9 cellular contexts compared by ENCODE assay signal in the genomic region with DNA sequence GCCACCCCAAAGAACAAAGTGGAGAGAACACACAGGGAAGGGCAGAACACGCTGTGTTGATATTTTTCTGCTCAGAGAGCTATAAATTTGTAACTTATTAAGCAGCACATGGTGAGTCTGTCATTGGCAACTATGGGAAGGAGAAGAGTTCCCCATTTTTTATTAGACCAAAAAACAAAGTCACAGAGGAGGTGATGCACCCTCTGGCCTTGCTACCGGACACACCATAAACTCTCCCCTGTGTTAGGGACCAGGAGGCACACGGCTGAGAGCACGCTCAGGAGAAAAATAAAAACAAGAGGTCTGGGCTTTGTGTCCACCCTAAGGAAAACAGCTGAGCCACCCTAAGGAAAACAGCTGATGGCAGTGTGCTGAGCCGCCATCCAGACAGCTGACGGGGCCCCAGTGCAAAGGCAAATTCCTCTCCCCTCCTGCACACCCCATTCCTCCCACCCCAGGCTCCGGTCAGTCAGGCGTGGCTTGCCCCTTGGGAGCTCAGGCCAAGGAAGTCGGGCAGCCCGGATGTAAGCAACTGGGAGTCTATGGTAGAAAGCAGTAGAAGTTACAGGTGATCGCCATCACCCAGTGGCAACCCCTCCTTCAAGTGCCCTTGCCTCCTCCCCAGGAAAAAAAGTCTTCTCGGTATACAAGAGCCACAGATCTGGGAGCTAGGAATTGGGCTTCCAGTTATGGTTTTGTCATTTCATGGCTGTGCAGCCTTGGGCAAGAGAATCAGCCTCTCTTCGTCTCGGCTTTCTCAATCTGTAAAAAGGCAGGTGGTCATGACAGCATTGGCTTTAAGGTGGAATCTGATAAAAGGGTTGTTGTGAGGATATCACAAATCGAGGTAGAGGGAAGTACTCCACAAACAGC. TPM values are rescaled to one million over a fixed set of nuclear protein-coding genes. Genes with fewer than 3 reads are reported as not detected.
DNase-seq lines count a peak whose midpoint lies in the region; ATAC-seq and TF ChIP-seq lines count a peak whose summit lies in the region.
"Had no signal": no experiment of that assay in that cellular context is flagged by ENCODE, and none has a peak within 500 bp of the region (broad histone marks: within the 10 kb centered on the region; RNA-seq: fewer than 3 reads in every experiment).

No MANE protein-coding gene starts in this region.

- H3K9ac ChIP-seq in subcutaneous abdominal adipose tissue (ENCODE audit: low read length in 5 of 5) = peak overlapping the region; percentile 57 to 93 (median 75)

- H3K4me3 ChIP-seq in astrocyte of the cerebellum (ENCODE audit: low read depth, low read length) = peak overlapping the region; percentile 87
- peak overlapping the region; percentile 71 to 85 (median 81) for H3K4me3 ChIP-seq in subcutaneous abdominal adipose tissue (ENCODE audit: low read depth in 1 of 5, low read length in 5 of 5)

- DNase-seq in HT1080 (ENCODE audit: low read depth) = peak; percentile 16
- DNase-seq in astrocyte of the cerebellum (ENCODE audit: low read depth) = no peak
- DNase-seq in islet precursor cell = peak; percentile 58
- DNase-seq in foreskin melanocyte = no peak
- DNase-seq: activated CD4-positive, alpha-beta T cell treated with anti-CD3 and anti-CD28 coated beads, Interleukin-2, amount 50 U/mL, for 4 hours had no signal

- H3K36me3 ChIP-seq in subcutaneous abdominal adipose tissue (ENCODE audit: control insufficient read depth in 5 of 5, insufficient read depth in 5 of 5, low read length in 5 of 5) = no peaks in the 10 kb centered on the region

- H3K9me3 ChIP-seq in subcutaneous abdominal adipose tissue (ENCODE audit: control insufficient read depth in 5 of 5, low read length in 5 of 5) = no peaks in the 10 kb centered on the region

- no peaks in the 10 kb centered on the region for H3K27me3 ChIP-seq in subcutaneous abdominal adipose tissue (ENCODE audit: control insufficient read depth in 5 of 5, insufficient read depth in 4 of 5, low read length in 5 of 5)

- in situ Hi-C loops in astrocyte of the cerebellum (cut with HindIII; ENCODE audit: low sequenced_read_pairs) = loop anchor here (5.0 kb wide), 1 partner anchor 46 kb away; no protein-coding TSS in a partner anchor

- peak overlapping the region; percentile 90 for H3K27ac ChIP-seq in subcutaneous abdominal adipose tissue (ENCODE audit: low read depth, low read length)

- TF ChIP-seq CTCF in astrocyte of the cerebellum (IDR thresholded peaks at IDR 0.05; ENCODE audit: low read depth, low read length, missing control alignments) = no peak

- ATAC-seq in GM19455 (IDR thresholded peaks at IDR 0.05; ENCODE audit: unreplicated experiment) (no peak), HG03025 (IDR thresholded peaks at IDR 0.05; ENCODE audit: low FRiP score, unreplicated experiment) (no peak), HG02885 (IDR thresholded peaks at IDR 0.05; ENCODE audit: poor library complexity, unreplicated experiment) (no peak)

- peaks cover 16 to 80% (median 66%) of the 10 kb centered on the region in 5 donors for H3K4me1 ChIP-seq in subcutaneous abdominal adipose tissue (ENCODE audit: control insufficient read depth in 5 of 5, insufficient read depth in 5 of 5, low read length in 5 of 5)

RNA-seq across cellular contexts. Expression of gene PXN, which starts 2.4 kb away (rescaled TPM):
- total RNA-seq in HT1080 (2014; rRNA removed; shearing (Covaris generic)) = 162 and 238 TPM in 2 replicates
- polyA plus RNA-seq in HT1080 (2015; cell fraction: cytosol; rRNA removed) = 426 and 497 TPM in 2 replicates
- 415 and 447 TPM in 2 replicates for polyA plus RNA-seq in HT1080 (2015; cell fraction: nucleus; rRNA removed)

RNA-seq across cellular contexts. Expression of gene RNU4-2, which starts 28.6 kb away (rescaled TPM):
- not detected in 2 replicates for total RNA-seq in HT1080 (2014; rRNA removed; shearing (Covaris generic))
- not detected in 2 replicates for polyA plus RNA-seq in HT1080 (2015; cell fraction: cytosol; rRNA removed)
- polyA plus RNA-seq in HT1080 (2015; cell fraction: nucleus; rRNA removed) = not detected in 2 replicates

RNA-seq across cellular contexts. Expression of gene RNU4-1, which starts 29.9 kb away (rescaled TPM):
- not detected in 2 replicates for total RNA-seq in HT1080 (2014; rRNA removed; shearing (Covaris generic))
- not detected in 2 replicates for polyA plus RNA-seq in HT1080 (2015; cell fraction: cytosol; rRNA removed)
- not detected in 2 replicates for polyA plus RNA-seq in HT1080 (2015; cell fraction: nucleus; rRNA removed)

RNA-seq across cellular contexts. Expression of gene SIRT4, which starts 39.0 kb away (rescaled TPM):
- total RNA-seq in HT1080 (2014; rRNA removed; shearing (Covaris generic)) = 0.40 and 1.6 TPM in 2 replicates
- polyA plus RNA-seq in HT1080 (2015; cell fraction: cytosol; rRNA removed) = 0.08 and 0.10 TPM in 2 replicates
- 0.11 and 0.22 TPM in 2 replicates for polyA plus RNA-seq in HT1080 (2015; cell fraction: nucleus; rRNA removed)

Comparison
In these comparisons a context has a peak if more than half of its experiments do, and no peak if none do; other contexts are left out.
1. DNase-seq: peak in HT1080 (single experiment) and islet precursor cell (single experiment); none in astrocyte of the cerebellum (single experiment) and foreskin melanocyte (single experiment).